Comparison of ENCODE assay signal across 8 cellular contexts in genomic region chr14:60151715-60152114, GRCh38. TPM values are rescaled to one million over a fixed set of nuclear protein-coding genes. Genes with fewer than 3 reads are reported as not detected.
DNase-seq lines count a peak whose midpoint lies in the region; ATAC-seq and TF ChIP-seq lines count a peak whose summit lies in the region.

No MANE protein-coding gene starts in this region.

- peak overlapping the region; percentile 67 for H3K27ac ChIP-seq in effector memory CD4-positive, alpha-beta T cell (ENCODE audit: insufficient read depth, low read length, poor library complexity, severe bottlenecking)
- H3K27ac ChIP-seq in WERI-Rb-1 = no peak overlapping the region

- DNase-seq in GM03348 (ENCODE audit: low spot score) (peak; percentile 91), NCI-H526 treated with DMSO at 0.1 percent for 48 hours (lab: John Stamatoyannopoulos, UW) (peak; percentile 32), WERI-Rb-1 (no peak)
- peak; percentile 73 for DNase-seq in activated CD8-positive, alpha-beta memory T cell treated with anti-CD3 and anti-CD28 coated beads for 24 hours
- peak; percentile 54 to 58 (median 56) for DNase-seq in effector memory CD4-positive, alpha-beta T cell
- DNase-seq in natural killer cell treated with Interleukin-12 subunit alpha and Interleukin-12 subunit beta and Interleukin-15 and Interleukin-18, amount 100 ng/mL, for 72 hours (ENCODE audit: low spot score) = peak; percentile 87
- DNase-seq in stimulated activated naive CD8-positive, alpha-beta T cell treated with anti-CD3 and anti-CD28 coated beads, Interleukin-15, amount 100 ng/mL, for 72 hours = peak; percentile 33 to 78

- H3K4me1 ChIP-seq in effector memory CD4-positive, alpha-beta T cell (ENCODE audit: control insufficient read depth, insufficient read depth, low read length, poor library complexity, severe bottlenecking) = peaks cover 29% of the 10 kb centered on the region

- peaks cover 40 to 51% of the 10 kb centered on the region in 2 donors for H3K4me1 Mint-ChIP-seq in natural killer cell treated with Interleukin-12 subunit alpha and Interleukin-12 subunit beta and Interleukin-15 and Interleukin-18, amount 100 ng/mL, for 72 hours (ENCODE audit: low read depth in 2 of 2)
- peaks cover 43% of the 10 kb centered on the region for H3K4me1 Mint-ChIP-seq in stimulated activated naive CD8-positive, alpha-beta T cell treated with anti-CD3 and anti-CD28 coated beads, Interleukin-15, amount 100 ng/mL, for 72 hours

- no peaks in the 10 kb centered on the region for H3K9me3 Mint-ChIP-seq in natural killer cell treated with Interleukin-12 subunit alpha and Interleukin-12 subunit beta and Interleukin-15 and Interleukin-18, amount 100 ng/mL, for 72 hours
- no peaks in the 10 kb centered on the region for H3K9me3 Mint-ChIP-seq in stimulated activated naive CD8-positive, alpha-beta T cell treated with anti-CD3 and anti-CD28 coated beads, Interleukin-15, amount 100 ng/mL, for 72 hours

- H3K36me3 ChIP-seq in effector memory CD4-positive, alpha-beta T cell (ENCODE audit: control insufficient read depth, insufficient read depth, low read length) = peaks cover 33% of the 10 kb centered on the region
- H3K36me3 ChIP-seq in WERI-Rb-1 = peaks cover 82% of the 10 kb centered on the region

- no peaks in the 10 kb centered on the region for H3K9me3 ChIP-seq in effector memory CD4-positive, alpha-beta T cell (ENCODE audit: control insufficient read depth, low read length)
- no peaks in the 10 kb centered on the region for H3K9me3 ChIP-seq in WERI-Rb-1 (ENCODE audit: severe bottlenecking)

- no peak overlapping the region for H3K4me3 ChIP-seq in effector memory CD4-positive, alpha-beta T cell (ENCODE audit: insufficient read depth, low read depth, low read length, poor library complexity, severe bottlenecking)
- no peak overlapping the region for H3K4me3 ChIP-seq in WERI-Rb-1 (ENCODE audit: low read depth, low read length)

- ATAC-seq in HG02885 (IDR thresholded peaks at IDR 0.05; ENCODE audit: poor library complexity, unreplicated experiment) = peak; percentile 88
- ATAC-seq in natural killer cell treated with Interleukin-12 subunit alpha and Interleukin-12 subunit beta and Interleukin-15 and Interleukin-18, amount 100 ng/mL, for 72 hours = peak; percentile 99
- peak; percentile 100 for ATAC-seq in stimulated activated naive CD8-positive, alpha-beta T cell treated with anti-CD3 and anti-CD28 coated beads, Interleukin-15, amount 100 ng/mL, for 72 hours

- no peak for TF ChIP-seq CTCF in WERI-Rb-1 (IDR thresholded peaks at IDR 0.05; ENCODE audit: low read depth, low read length)

- peaks cover 38% of the 10 kb centered on the region for H3K36me3 Mint-ChIP-seq in natural killer cell treated with Interleukin-12 subunit alpha and Interleukin-12 subunit beta and Interleukin-15 and Interleukin-18, amount 100 ng/mL, for 72 hours

- H3K27me3 Mint-ChIP-seq in natural killer cell treated with Interleukin-12 subunit alpha and Interleukin-12 subunit beta and Interleukin-15 and Interleukin-18, amount 100 ng/mL, for 72 hours = no peaks in the 10 kb centered on the region
- no peaks in the 10 kb centered on the region for H3K27me3 Mint-ChIP-seq in stimulated activated naive CD8-positive, alpha-beta T cell treated with anti-CD3 and anti-CD28 coated beads, Interleukin-15, amount 100 ng/mL, for 72 hours

- peak overlapping the region; percentile 83 to 98 for H3K27ac Mint-ChIP-seq in natural killer cell treated with Interleukin-12 subunit alpha and Interleukin-12 subunit beta and Interleukin-15 and Interleukin-18, amount 100 ng/mL, for 72 hours
- H3K27ac Mint-ChIP-seq in stimulated activated naive CD8-positive, alpha-beta T cell treated with anti-CD3 and anti-CD28 coated beads, Interleukin-15, amount 100 ng/mL, for 72 hours = peak overlapping the region; percentile 77 to 82

- H3K27me3 ChIP-seq in effector memory CD4-positive, alpha-beta T cell (replicated peaks; ENCODE audit: control insufficient read depth, insufficient read depth, low read length, poor library complexity, severe bottlenecking) = no peaks in the 10 kb centered on the region
- H3K27me3 ChIP-seq in WERI-Rb-1 (ENCODE audit: insufficient read depth, low read depth, severe bottlenecking) = no peaks in the 10 kb centered on the region

- H3K4me3 Mint-ChIP-seq in natural killer cell treated with Interleukin-12 subunit alpha and Interleukin-12 subunit beta and Interleukin-15 and Interleukin-18, amount 100 ng/mL, for 72 hours = peak overlapping the region; percentile 33
- peak overlapping the region in 1 of 2 donors; percentile 35 for H3K4me3 Mint-ChIP-seq in stimulated activated naive CD8-positive, alpha-beta T cell treated with anti-CD3 and anti-CD28 coated beads, Interleukin-15, amount 100 ng/mL, for 72 hours

RNA-seq across cellular contexts. Expression of gene DHRS7, which starts 13.5 kb away (rescaled TPM):
- 100 to 1,000 TPM in 1 of 2 donors, 10 to 100 TPM in 1; 59.0 to 105 TPM for total RNA-seq in natural killer cell treated with Interleukin-12 subunit alpha and Interleukin-12 subunit beta and Interleukin-15 and Interleukin-18, amount 100 ng/mL, for 72 hours

RNA-seq across cellular contexts. Expression of gene PCNX4, which starts 60.0 kb away (rescaled TPM):
- 10 to 100 TPM; 58.8 to 76.3 TPM for total RNA-seq in natural killer cell treated with Interleukin-12 subunit alpha and Interleukin-12 subunit beta and Interleukin-15 and Interleukin-18, amount 100 ng/mL, for 72 hours
